In the genomic region with DNA sequence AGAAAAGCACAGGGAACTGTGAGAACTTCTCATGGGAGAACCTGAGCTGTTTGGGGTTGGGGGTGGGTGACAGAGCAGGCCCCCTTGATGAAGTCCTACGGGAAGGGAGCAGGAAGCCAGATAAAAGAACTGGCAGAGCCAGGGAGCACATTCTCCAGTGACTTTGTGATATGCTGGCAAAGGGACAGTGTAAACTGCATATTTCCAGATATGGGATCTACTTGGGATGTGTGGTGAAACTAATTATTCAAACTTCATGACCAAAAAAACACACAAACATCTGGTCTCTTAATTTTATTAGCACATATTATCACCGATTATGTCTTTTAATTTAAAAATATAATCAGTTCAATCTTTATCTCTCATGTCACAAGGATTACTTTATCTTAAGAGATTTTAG, we compare ENCODE assay signal across 35 cellular contexts.
"Had no signal": no experiment of that assay in that cellular context is flagged by ENCODE, and none has a peak within 500 bp of the region (broad histone marks: within the 10 kb centered on the region; RNA-seq: fewer than 3 reads in every experiment).

No MANE protein-coding gene starts in this region.

- H3K9me3 ChIP-seq: adrenal gland, breast epithelium, esophagus squamous epithelium, gastroesophageal sphincter, heart right ventricle had no signal

- H3K4me2 ChIP-seq: hepatocyte had no signal

- H3K27me3 Mint-ChIP-seq: activated naive CD8-positive, alpha-beta T cell treated with anti-CD3 and anti-CD28 coated beads, Interleukin-2, amount 50 U/mL, for 24 hours; brain; dendritic cell treated with granulocyte-macrophage colony-stimulating factor and Interleukin-4, amounts not matched to agents 40 ng/mL and 50 ng/mL, for 4 days had no signal

- H3K4me1 Mint-ChIP-seq: activated naive CD4-positive, alpha-beta T cell treated with anti-CD3 and anti-CD28 coated beads, Interleukin-2, amount 50 U/mL, for 24 hours; activated naive CD8-positive, alpha-beta T cell treated with anti-CD3 and anti-CD28 coated beads for 36 hours; activated naive CD8-positive, alpha-beta T cell treated with anti-CD3 and anti-CD28 coated beads, Interleukin-2, amount 50 U/mL, for 24 hours; activated T-helper 17 cell treated with anti-CD3 and anti-CD28 coated beads, Interleukin-2, amount 50 U/mL, for 72 hours had no signal

- H3K4me3 Mint-ChIP-seq: activated CD8-positive, alpha-beta T cell treated with anti-CD3 and anti-CD28 coated beads for 36 hours; activated naive CD4-positive, alpha-beta T cell treated with anti-CD3 and anti-CD28 coated beads, Interleukin-2, amount 50 U/mL, for 24 hours; activated naive CD8-positive, alpha-beta T cell treated with anti-CD3 and anti-CD28 coated beads for 36 hours; activated naive CD8-positive, alpha-beta T cell treated with anti-CD3 and anti-CD28 coated beads, Interleukin-2, amount 50 U/mL, for 24 hours; activated T-cell treated with anti-CD3 and anti-CD28 coated beads, Interleukin-2, amount 50 U/mL, for 4 hours; activated T-helper 17 cell treated with anti-CD3 and anti-CD28 coated beads, Interleukin-2, amount 50 U/mL, for 72 hours; brain; dendritic cell treated with granulocyte-macrophage colony-stimulating factor and Interleukin-4, amounts not matched to agents 40 ng/mL and 50 ng/mL, for 4 days; WTC11 had no signal

- H3K27ac ChIP-seq: adrenal gland, breast epithelium, cardiac muscle cell, coronary artery, dorsolateral prefrontal cortex, epithelial cell of prostate, esophagus squamous epithelium, gastroesophageal sphincter, heart right ventricle, hepatocyte, VCaP had no signal

- ATAC-seq: activated CD8-positive, alpha-beta T cell treated with anti-CD3 and anti-CD28 coated beads for 36 hours; activated naive CD8-positive, alpha-beta T cell treated with anti-CD3 and anti-CD28 coated beads, Interleukin-2, amount 50 U/mL, for 24 hours; activated T-cell treated with anti-CD3 and anti-CD28 coated beads, Interleukin-2, amount 50 U/mL, for 4 hours; activated T-helper 17 cell treated with anti-CD3 and anti-CD28 coated beads, Interleukin-2, amount 50 U/mL, for 72 hours; gastroesophageal sphincter; heart right ventricle; WTC11 had no signal

- H3K36me3 Mint-ChIP-seq: activated naive CD4-positive, alpha-beta T cell treated with anti-CD3 and anti-CD28 coated beads, Interleukin-2, amount 50 U/mL, for 24 hours; activated naive CD8-positive, alpha-beta T cell treated with anti-CD3 and anti-CD28 coated beads for 36 hours; brain; WTC11 had no signal

- H3K79me2 ChIP-seq: hepatocyte had no signal

- H3K9me3 Mint-ChIP-seq: activated CD8-positive, alpha-beta T cell treated with anti-CD3 and anti-CD28 coated beads for 36 hours; activated naive CD4-positive, alpha-beta T cell treated with anti-CD3 and anti-CD28 coated beads, Interleukin-2, amount 50 U/mL, for 24 hours; activated naive CD8-positive, alpha-beta T cell treated with anti-CD3 and anti-CD28 coated beads for 36 hours; activated naive CD8-positive, alpha-beta T cell treated with anti-CD3 and anti-CD28 coated beads, Interleukin-2, amount 50 U/mL, for 24 hours; activated T-cell treated with anti-CD3 and anti-CD28 coated beads, Interleukin-2, amount 50 U/mL, for 4 hours; activated T-helper 17 cell treated with anti-CD3 and anti-CD28 coated beads, Interleukin-2, amount 50 U/mL, for 72 hours; brain; dendritic cell treated with granulocyte-macrophage colony-stimulating factor and Interleukin-4, amounts not matched to agents 40 ng/mL and 50 ng/mL, for 4 days; WTC11 had no signal

- H3K4me1 ChIP-seq: adrenal gland, breast epithelium, esophagus squamous epithelium had no signal

- H3K4me3 ChIP-seq: adrenal gland, breast epithelium, cardiac muscle cell, coronary artery, dorsolateral prefrontal cortex, esophagus squamous epithelium, gastroesophageal sphincter, heart right ventricle, hepatocyte had no signal

- DNase-seq: activated CD4-positive, alpha-beta T cell treated with anti-CD3 and anti-CD28 coated beads for 1 hour; activated CD4-positive, alpha-beta T cell treated with anti-CD3 and anti-CD28 coated beads for 4 hours; activated CD4-positive, alpha-beta T cell treated with anti-CD3 and anti-CD28 coated beads, Interleukin-2, amount 50 U/mL, for 1 hour; activated CD4-positive, alpha-beta T cell treated with anti-CD3 and anti-CD28 coated beads, Interleukin-2, amount 50 U/mL, for 48 hours; activated CD8-positive, alpha-beta memory T cell treated with anti-CD3 and anti-CD28 coated beads for 24 hours; activated CD8-positive, alpha-beta T cell treated with anti-CD3 and anti-CD28 coated beads for 36 hours; activated effector memory CD4-positive, alpha-beta T cell treated with Interleukin-2 at 50 U/mL for 16 hours; activated gamma-delta T cell treated with Interleukin-2 at 50 U/mL for 16 hours; activated naive CD4-positive, alpha-beta T cell treated with Interleukin-2 at 50 U/mL for 16 hours; activated naive CD8-positive, alpha-beta T cell treated with anti-CD3 and anti-CD28 coated beads for 36 hours; activated naive CD8-positive, alpha-beta T cell treated with anti-CD3 and anti-CD28 coated beads, Interleukin-2, amount 50 U/mL, for 24 hours; activated T-cell treated with anti-CD3 and anti-CD28 coated beads, Interleukin-2, amount 50 U/mL, for 4 hours; adrenal gland; amygdala; aorta; central memory CD4-positive, alpha-beta T cell; cerebellar nuclear complex; dorsolateral prefrontal cortex; effector memory CD4-positive, alpha-beta T cell; esophagus squamous epithelium; foreskin melanocyte; heart right ventricle; T-helper 2 cell had no signal

- H3K27ac Mint-ChIP-seq: activated CD8-positive, alpha-beta T cell treated with anti-CD3 and anti-CD28 coated beads for 36 hours; activated naive CD4-positive, alpha-beta T cell treated with anti-CD3 and anti-CD28 coated beads, Interleukin-2, amount 50 U/mL, for 24 hours; activated naive CD8-positive, alpha-beta T cell treated with anti-CD3 and anti-CD28 coated beads for 36 hours; activated naive CD8-positive, alpha-beta T cell treated with anti-CD3 and anti-CD28 coated beads, Interleukin-2, amount 50 U/mL, for 24 hours; activated T-helper 17 cell treated with anti-CD3 and anti-CD28 coated beads, Interleukin-2, amount 50 U/mL, for 72 hours; dendritic cell treated with granulocyte-macrophage colony-stimulating factor and Interleukin-4, amounts not matched to agents 40 ng/mL and 50 ng/mL, for 4 days; WTC11 had no signal

- H2AFZ ChIP-seq: hepatocyte had no signal

- H3K36me3 ChIP-seq: adrenal gland, breast epithelium, cardiac muscle cell, esophagus squamous epithelium, gastroesophageal sphincter, heart right ventricle had no signal

- H3K27me3 ChIP-seq: adrenal gland, breast epithelium, cardiac muscle cell, esophagus squamous epithelium, gastroesophageal sphincter, heart right ventricle, hepatocyte had no signal
